In genomic region chr7:14954035-14954434, GRCh38 we compare ENCODE assay signal across 26 cellular contexts. TPM values are rescaled to one million over a fixed set of nuclear protein-coding genes. Genes with fewer than 3 reads are reported as not detected.
"Had no signal": no experiment of that assay in that cellular context is flagged by ENCODE, and none has a peak within 500 bp of the region (broad histone marks: within the 10 kb centered on the region; RNA-seq: fewer than 3 reads in every experiment).

No MANE protein-coding gene starts in this region.

- H3K27me3 Mint-ChIP-seq: activated naive CD8-positive, alpha-beta T cell treated with anti-CD3 and anti-CD28 coated beads, Interleukin-2, amount 10 ng/mL, durations not matched to agents 7 days and 5 days; natural killer cell treated with Interleukin-12 subunit alpha and Interleukin-12 subunit beta and Interleukin-15 and Interleukin-18, amount 100 ng/mL, for 72 hours had no signal

- ATAC-seq: heart right ventricle; left lung; lower lobe of right lung; natural killer cell treated with Interleukin-12 subunit alpha and Interleukin-12 subunit beta and Interleukin-15 and Interleukin-18, amount 100 ng/mL, for 72 hours; right cardiac atrium had no signal

- H3K27me3 ChIP-seq: esophagus squamous epithelium, heart right ventricle, left lung, spleen, tibial nerve had no signal

- H3K27ac Mint-ChIP-seq: activated naive CD4-positive, alpha-beta T cell treated with anti-CD3 and anti-CD28 coated beads for 36 hours; activated naive CD8-positive, alpha-beta T cell treated with anti-CD3 and anti-CD28 coated beads, Interleukin-2, amount 10 ng/mL, durations not matched to agents 7 days and 5 days; activated T-helper 1 cell treated with anti-CD3 and anti-CD28 coated beads, Interleukin-12 subunit alpha, Interleukin-12 subunit beta, Interleukin-2, Interleukin-4 antibody, amounts not matched to agents 30 ng/mL and 10 ng/mL and 1 ng/mL, durations not matched to agents 14 hours and 24 hours and 36 hours; natural killer cell treated with Interleukin-12 subunit alpha and Interleukin-12 subunit beta and Interleukin-15 and Interleukin-18, amount 100 ng/mL, for 72 hours had no signal

- H3K36me3 Mint-ChIP-seq: activated naive CD8-positive, alpha-beta T cell treated with anti-CD3 and anti-CD28 coated beads, Interleukin-2, amount 10 ng/mL, durations not matched to agents 7 days and 5 days; natural killer cell treated with Interleukin-12 subunit alpha and Interleukin-12 subunit beta and Interleukin-15 and Interleukin-18, amount 100 ng/mL, for 72 hours had no signal

- H3K4me3 ChIP-seq: esophagus squamous epithelium, heart right ventricle, left lung, lower lobe of right lung, spleen, tibial nerve had no signal

- H3K36me3 ChIP-seq: esophagus squamous epithelium, heart right ventricle, left lung, lower lobe of right lung, spleen, tibial nerve had no signal

- DNase-seq: activated CD4-positive, alpha-beta T cell treated with anti-CD3 and anti-CD28 coated beads for 48 hours; activated CD4-positive, alpha-beta T cell treated with anti-CD3 and anti-CD28 coated beads, Interleukin-2, amount 50 U/mL, for 48 hours; activated CD8-positive, alpha-beta memory T cell treated with anti-CD3 and anti-CD28 coated beads for 24 hours; activated effector memory CD4-positive, alpha-beta T cell treated with anti-CD3 and anti-CD28 coated beads, Interleukin-2, amount 50 U/mL, for 16 hours; activated naive CD4-positive, alpha-beta T cell treated with anti-CD3 and anti-CD28 coated beads for 36 hours; activated naive CD8-positive, alpha-beta T cell treated with anti-CD3 and anti-CD28 coated beads, Interleukin-2, amount 10 ng/mL, durations not matched to agents 7 days and 5 days; activated T-cell treated with anti-CD3 and anti-CD28 coated beads, Interleukin-2, amount 50 U/mL, for 1 hour; amygdala; caudate nucleus; esophagus squamous epithelium; foreskin melanocyte; heart right ventricle; left lung; lower lobe of right lung; mesenchymal stem cell; right cardiac atrium; spleen; stimulated activated naive CD4-positive, alpha-beta T cell treated with Interleukin-2 at 50 U/mL for 16 hours; T-helper 1 cell had no signal

- H3K4me1 ChIP-seq: esophagus squamous epithelium, heart right ventricle, left lung, lower lobe of right lung, spleen, tibial nerve had no signal

- H3K27ac ChIP-seq: epithelial cell of prostate, esophagus squamous epithelium, heart right ventricle, left lung, lower lobe of right lung, spleen, tibial nerve had no signal

- H3K9me3 ChIP-seq: esophagus squamous epithelium, heart right ventricle, left lung, lower lobe of right lung, tibial nerve had no signal

- H3K9me3 Mint-ChIP-seq: activated naive CD8-positive, alpha-beta T cell treated with anti-CD3 and anti-CD28 coated beads, Interleukin-2, amount 10 ng/mL, durations not matched to agents 7 days and 5 days; activated T-helper 1 cell treated with anti-CD3 and anti-CD28 coated beads, Interleukin-12 subunit alpha, Interleukin-12 subunit beta, Interleukin-2, Interleukin-4 antibody, amounts not matched to agents 30 ng/mL and 10 ng/mL and 1 ng/mL, durations not matched to agents 14 hours and 24 hours and 36 hours had no signal

- H3K4me1 Mint-ChIP-seq: activated naive CD8-positive, alpha-beta T cell treated with anti-CD3 and anti-CD28 coated beads, Interleukin-2, amount 10 ng/mL, durations not matched to agents 7 days and 5 days had no signal

- H3K4me3 Mint-ChIP-seq: activated naive CD4-positive, alpha-beta T cell treated with anti-CD3 and anti-CD28 coated beads for 36 hours; activated naive CD8-positive, alpha-beta T cell treated with anti-CD3 and anti-CD28 coated beads, Interleukin-2, amount 10 ng/mL, durations not matched to agents 7 days and 5 days; activated T-helper 1 cell treated with anti-CD3 and anti-CD28 coated beads, Interleukin-12 subunit alpha, Interleukin-12 subunit beta, Interleukin-2, Interleukin-4 antibody, amounts not matched to agents 30 ng/mL and 10 ng/mL and 1 ng/mL, durations not matched to agents 14 hours and 24 hours and 36 hours; natural killer cell treated with Interleukin-12 subunit alpha and Interleukin-12 subunit beta and Interleukin-15 and Interleukin-18, amount 100 ng/mL, for 72 hours had no signal

RNA-seq across cellular contexts. Expression of gene DGKB, which starts 51.5 kb away (rescaled TPM):
- total RNA-seq: activated naive CD4-positive, alpha-beta T cell treated with anti-CD3 and anti-CD28 coated beads for 36 hours; activated naive CD8-positive, alpha-beta T cell treated with anti-CD3 and anti-CD28 coated beads, Interleukin-2, amount 10 ng/mL, durations not matched to agents 7 days and 5 days; activated T-helper 1 cell treated with anti-CD3 and anti-CD28 coated beads, Interleukin-12 subunit alpha, Interleukin-12 subunit beta, Interleukin-2, Interleukin-4 antibody, amounts not matched to agents 30 ng/mL and 10 ng/mL and 1 ng/mL, durations not matched to agents 14 hours and 24 hours and 36 hours; kidney epithelial cell; mononuclear cell; natural killer cell treated with Interleukin-12 subunit alpha and Interleukin-12 subunit beta and Interleukin-15 and Interleukin-18, amount 100 ng/mL, for 72 hours; pulmonary artery endothelial cell had no signal
